Comparison of ENCODE assay signal across 18 cellular contexts in the genomic region with DNA sequence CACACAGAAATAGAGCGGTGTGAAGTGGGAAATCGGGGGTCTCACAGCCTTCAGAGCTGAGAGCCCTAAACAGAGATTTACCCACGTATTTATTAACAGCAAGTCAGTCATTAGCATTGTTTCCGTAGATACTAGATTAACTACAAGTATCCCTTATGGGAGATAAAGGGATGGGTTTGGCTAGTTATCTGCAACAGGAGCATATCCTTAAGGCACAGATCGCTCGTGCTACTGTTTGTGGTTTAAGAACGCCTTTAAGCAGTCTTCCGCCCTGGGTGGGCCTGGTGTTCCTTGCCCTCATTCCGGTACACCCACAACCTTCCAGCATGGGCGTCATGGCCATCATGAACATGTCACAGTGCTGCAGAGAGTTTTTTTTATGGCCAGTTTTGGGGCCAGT. TPM values are rescaled to one million over a fixed set of nuclear protein-coding genes. Genes with fewer than 3 reads are reported as not detected.
"Had no signal": no experiment of that assay in that cellular context is flagged by ENCODE, and none has a peak within 500 bp of the region (broad histone marks: within the 10 kb centered on the region; RNA-seq: fewer than 3 reads in every experiment).

No MANE protein-coding gene starts in this region.

- H3K4me1 Mint-ChIP-seq: immature natural killer cell, nephron had no signal

- H3K9me3 ChIP-seq: adrenal gland, esophagus squamous epithelium, tibial nerve had no signal

- H3K27ac Mint-ChIP-seq: activated T-helper 1 cell treated with anti-CD3 and anti-CD28 coated beads, Interleukin-12 subunit alpha, Interleukin-12 subunit beta, Interleukin-2, Interleukin-4 antibody, amounts not matched to agents 30 ng/mL and 10 ng/mL and 1 ng/mL, durations not matched to agents 14 hours and 24 hours and 36 hours; dendritic cell treated with granulocyte-macrophage colony-stimulating factor and Interleukin-4, amounts not matched to agents 40 ng/mL and 50 ng/mL, for 4 days had no signal

- H3K4me3 Mint-ChIP-seq: activated T-helper 1 cell treated with anti-CD3 and anti-CD28 coated beads, Interleukin-12 subunit alpha, Interleukin-12 subunit beta, Interleukin-2, Interleukin-4 antibody, amounts not matched to agents 30 ng/mL and 10 ng/mL and 1 ng/mL, durations not matched to agents 14 hours and 24 hours and 36 hours; dendritic cell treated with granulocyte-macrophage colony-stimulating factor and Interleukin-4, amounts not matched to agents 40 ng/mL and 50 ng/mL, for 4 days; immature natural killer cell; nephron; stimulated activated naive CD8-positive, alpha-beta T cell treated with anti-CD3 and anti-CD28 coated beads, Interleukin-15, Interleukin-2, amounts not matched to agents 100 ng/mL and 50 ng/mL, for 24 hours had no signal

- H3K9me3 Mint-ChIP-seq: activated T-helper 1 cell treated with anti-CD3 and anti-CD28 coated beads, Interleukin-12 subunit alpha, Interleukin-12 subunit beta, Interleukin-2, Interleukin-4 antibody, amounts not matched to agents 30 ng/mL and 10 ng/mL and 1 ng/mL, durations not matched to agents 14 hours and 24 hours and 36 hours; dendritic cell treated with granulocyte-macrophage colony-stimulating factor and Interleukin-4, amounts not matched to agents 40 ng/mL and 50 ng/mL, for 4 days; immature natural killer cell; stimulated activated naive CD8-positive, alpha-beta T cell treated with anti-CD3 and anti-CD28 coated beads, Interleukin-15, Interleukin-2, amounts not matched to agents 100 ng/mL and 50 ng/mL, for 24 hours had no signal

- H3K27me3 Mint-ChIP-seq: dendritic cell treated with granulocyte-macrophage colony-stimulating factor and Interleukin-4, amounts not matched to agents 40 ng/mL and 50 ng/mL, for 4 days; stimulated activated naive CD8-positive, alpha-beta T cell treated with anti-CD3 and anti-CD28 coated beads, Interleukin-15, Interleukin-2, amounts not matched to agents 100 ng/mL and 50 ng/mL, for 24 hours had no signal

- H3K4me1 ChIP-seq: adrenal gland had no signal

- H3K27me3 ChIP-seq: adrenal gland, esophagus squamous epithelium, tibial nerve had no signal

- H3K4me3 ChIP-seq: adrenal gland, esophagus squamous epithelium, tibial nerve had no signal

- DNase-seq: activated CD4-positive, alpha-beta T cell treated with anti-CD3 and anti-CD28 coated beads, Interleukin-2, amount 50 U/mL, for 4 hours; activated CD4-positive, CD25-positive, alpha-beta regulatory T cell treated with anti-CD3 and anti-CD28 coated beads, Interleukin-2, amount 50 U/mL, for 72 hours; adrenal gland; effector CD8-positive, alpha-beta T cell; esophagus squamous epithelium; immature natural killer cell; stimulated activated CD4-positive, alpha-beta T cell treated with anti-CD3 and anti-CD28 coated beads, Interleukin-2, amount 100 ng/mL, for 24 hours; T-helper 1 cell had no signal

- ATAC-seq: SK-N-SH treated with all-trans-retinoic acid at 6 μM for 48 hours had no signal

- H3K27ac ChIP-seq: adrenal gland, esophagus squamous epithelium, tibial nerve, VCaP had no signal

RNA-seq across cellular contexts. Expression of a gene that starts 44.6 kb away (rescaled TPM):
- total RNA-seq: activated CD8-positive, alpha-beta memory T cell treated with anti-CD3 and anti-CD28 coated beads for 36 hours; activated T-helper 1 cell treated with anti-CD3 and anti-CD28 coated beads, Interleukin-12 subunit alpha, Interleukin-12 subunit beta, Interleukin-2, Interleukin-4 antibody, amounts not matched to agents 30 ng/mL and 10 ng/mL and 1 ng/mL, durations not matched to agents 14 hours and 24 hours and 36 hours; adrenal gland; omental fat pad; posterior vena cava; tibial nerve had no signal
